9 cellular contexts compared by ENCODE assay signal in genomic region chr11:7686761-7687160, GRCh38. TPM values are rescaled to one million over a fixed set of nuclear protein-coding genes. Genes with fewer than 3 reads are reported as not detected.
"Had no signal": no experiment of that assay in that cellular context is flagged by ENCODE, and none has a peak within 500 bp of the region (broad histone marks: within the 10 kb centered on the region; RNA-seq: fewer than 3 reads in every experiment).

No MANE protein-coding gene starts in this region.

- H3K4me2 ChIP-seq: GM23338 had no signal

- H3K36me3 ChIP-seq: HAP-1 had no signal

- H2AFZ ChIP-seq: GM23338 had no signal

- FAIRE-seq: HTR-8/SVneo, K562 had no signal

- H3K27ac ChIP-seq: HL-60 had no signal

- H3K4me3 ChIP-seq: GM23338, HAP-1, K562 had no signal

- H3K9me3 ChIP-seq: HAP-1 had no signal

- DNase-seq: H7, HFFc6, IMR-90 had no signal

RNA-seq across cellular contexts. Expression of gene CYB5R2, which starts 13.5 kb away (rescaled TPM):
- total RNA-seq: H4 had no signal

RNA-seq across cellular contexts. Expression of gene OVCH2, which starts 19.5 kb away (rescaled TPM):
- total RNA-seq: HFFc6, IMR-90, K562 had no signal
- polyA plus RNA-seq: K562 had no signal
